1 cellular context compared by ENCODE assay signal in the genomic region with DNA sequence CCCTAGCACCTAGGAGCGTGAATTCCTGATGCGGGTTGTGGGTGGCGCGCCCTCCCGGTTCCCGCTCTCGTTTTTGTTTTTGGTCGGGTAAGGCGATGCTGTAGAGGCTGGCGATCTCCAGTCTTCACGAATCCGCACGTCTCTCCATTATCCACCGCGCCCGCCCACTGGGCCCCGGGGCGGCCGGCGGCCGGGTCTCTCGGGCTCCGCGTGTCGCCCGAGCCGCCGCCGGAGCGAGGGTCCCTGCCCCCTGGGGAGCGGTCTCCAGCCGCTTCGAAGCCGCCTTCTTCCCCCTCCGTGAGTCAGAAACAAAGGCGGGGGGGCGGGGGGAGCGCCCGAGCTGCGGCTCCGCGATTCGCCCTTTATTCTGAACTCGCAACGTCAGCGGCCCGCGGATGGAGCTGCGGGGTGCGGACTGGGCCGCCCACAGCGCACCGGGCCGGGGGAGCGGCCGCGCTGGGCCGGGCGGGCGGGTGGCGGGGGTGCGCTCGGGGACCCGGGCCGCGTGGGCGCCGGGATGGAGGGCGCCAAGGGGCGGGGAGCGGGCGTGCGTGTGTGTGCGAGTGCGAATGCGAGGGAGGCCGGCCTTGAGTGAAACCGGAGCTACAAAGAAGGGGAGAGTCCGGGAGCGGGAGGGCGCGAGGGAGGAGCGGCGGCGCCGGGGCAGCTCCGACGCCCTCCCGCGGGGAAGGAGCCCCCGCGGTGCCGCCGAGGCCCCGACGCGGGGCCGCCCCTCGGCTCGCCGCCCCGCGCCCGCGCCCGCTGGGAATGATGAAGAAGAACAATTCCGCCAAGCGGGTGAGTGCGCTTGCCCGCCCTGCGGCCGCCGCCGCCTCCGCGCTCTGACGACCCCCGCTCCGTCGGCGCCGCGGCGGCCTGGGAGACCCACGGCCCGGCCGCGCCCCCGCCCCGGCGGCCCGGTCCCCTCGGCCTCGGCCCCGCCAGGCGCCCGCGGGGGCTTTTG.
TF ChIP-seq lines count a peak whose summit lies in the region.

A gene with protein sequence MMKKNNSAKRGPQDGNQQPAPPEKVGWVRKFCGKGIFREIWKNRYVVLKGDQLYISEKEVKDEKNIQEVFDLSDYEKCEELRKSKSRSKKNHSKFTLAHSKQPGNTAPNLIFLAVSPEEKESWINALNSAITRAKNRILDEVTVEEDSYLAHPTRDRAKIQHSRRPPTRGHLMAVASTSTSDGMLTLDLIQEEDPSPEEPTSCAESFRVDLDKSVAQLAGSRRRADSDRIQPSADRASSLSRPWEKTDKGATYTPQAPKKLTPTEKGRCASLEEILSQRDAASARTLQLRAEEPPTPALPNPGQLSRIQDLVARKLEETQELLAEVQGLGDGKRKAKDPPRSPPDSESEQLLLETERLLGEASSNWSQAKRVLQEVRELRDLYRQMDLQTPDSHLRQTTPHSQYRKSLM (plus strand): TSS at position 427 of the 964 bp plus-strand sequence. CDS start 342 bp downstream, at position 769.

TF ChIP-seq in SK-N-SH, 30 proteins besides CTCF, POLR2A, EP300 and RAD21 (continued from another document):
- TF ChIP-seq, protein P1, sequence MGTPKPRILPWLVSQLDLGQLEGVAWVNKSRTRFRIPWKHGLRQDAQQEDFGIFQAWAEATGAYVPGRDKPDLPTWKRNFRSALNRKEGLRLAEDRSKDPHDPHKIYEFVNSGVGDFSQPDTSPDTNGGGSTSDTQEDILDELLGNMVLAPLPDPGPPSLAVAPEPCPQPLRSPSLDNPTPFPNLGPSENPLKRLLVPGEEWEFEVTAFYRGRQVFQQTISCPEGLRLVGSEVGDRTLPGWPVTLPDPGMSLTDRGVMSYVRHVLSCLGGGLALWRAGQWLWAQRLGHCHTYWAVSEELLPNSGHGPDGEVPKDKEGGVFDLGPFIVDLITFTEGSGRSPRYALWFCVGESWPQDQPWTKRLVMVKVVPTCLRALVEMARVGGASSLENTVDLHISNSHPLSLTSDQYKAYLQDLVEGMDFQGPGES (IDR thresholded peaks at IDR 0.05; ENCODE audit: low read depth, low read length) = no peak
- TF ChIP-seq YY1 (IDR thresholded peaks at IDR 0.05; ENCODE audit: low read depth) (no peak), NFIC (IDR thresholded peaks at IDR 0.05; ENCODE audit: borderline replicate concordance) (no peak), CHD2 (IDR thresholded peaks at IDR 0.05; ENCODE audit: low read length, partially characterized antibody) (no peak), TAF1 (IDR thresholded peaks at IDR 0.05; ENCODE audit: borderline replicate concordance, low read depth, low read length) (peak; percentile 53), RXRA (IDR thresholded peaks at IDR 0.05; ENCODE audit: borderline replicate concordance, low read depth) (no peak), TEAD4 (IDR thresholded peaks at IDR 0.05; ENCODE audit: borderline replicate concordance, insufficient read depth) (no peak), EZH2phosphoT487 (IDR thresholded peaks at IDR 0.05; ENCODE audit: borderline replicate concordance, low read depth) (no peak), ELF1 (IDR thresholded peaks at IDR 0.05) (no peak), FOXM1 (IDR thresholded peaks at IDR 0.05; ENCODE audit: low read depth) (no peak), GABPA (IDR thresholded peaks at IDR 0.05; ENCODE audit: low read depth) (no peak), GATA2 (CRISPR knock-in tag; IDR thresholded peaks at IDR 0.05) (no peak), FOXJ3 (CRISPR knock-in tag; IDR thresholded peaks at IDR 0.05) (no peak), MXI1 (IDR thresholded peaks at IDR 0.05; ENCODE audit: low read depth, low read length) (peak; percentile 41; the same call in 1 of the 2 replicates), MEF2A (IDR thresholded peaks at IDR 0.05; ENCODE audit: borderline replicate concordance, low read depth) (no peak), FOSL2 (IDR thresholded peaks at IDR 0.05; ENCODE audit: borderline replicate concordance, low read depth) (peak; percentile 69; the same call in 1 of the 2 replicates), SIN3A (IDR thresholded peaks at IDR 0.05; ENCODE audit: borderline replicate concordance, low read depth, low read length) (peak; percentile 41; the same call in 1 of the 2 replicates), RFX5 (IDR thresholded peaks at IDR 0.05; ENCODE audit: low read length) (no peak), RCOR1 (IDR thresholded peaks at IDR 0.05; ENCODE audit: low read length) (no peak), TCF12 (IDR thresholded peaks at IDR 0.05) (peak; percentile 11; the same call in 1 of the 2 replicates), POLR2AphosphoS5 (IDR thresholded peaks at IDR 0.05; ENCODE audit: low read depth, low read length) (no peak)
- TF ChIP-seq, protein P2, sequence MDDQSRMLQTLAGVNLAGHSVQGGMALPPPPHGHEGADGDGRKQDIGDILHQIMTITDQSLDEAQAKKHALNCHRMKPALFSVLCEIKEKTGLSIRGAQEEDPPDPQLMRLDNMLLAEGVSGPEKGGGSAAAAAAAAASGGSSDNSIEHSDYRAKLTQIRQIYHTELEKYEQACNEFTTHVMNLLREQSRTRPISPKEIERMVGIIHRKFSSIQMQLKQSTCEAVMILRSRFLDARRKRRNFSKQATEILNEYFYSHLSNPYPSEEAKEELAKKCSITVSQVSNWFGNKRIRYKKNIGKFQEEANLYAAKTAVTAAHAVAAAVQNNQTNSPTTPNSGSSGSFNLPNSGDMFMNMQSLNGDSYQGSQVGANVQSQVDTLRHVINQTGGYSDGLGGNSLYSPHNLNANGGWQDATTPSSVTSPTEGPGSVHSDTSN (IDR thresholded peaks at IDR 0.05) = 0 out of 2 replicates have a peak, but pooled peaks have one; percentile 15
- TF ChIP-seq, protein P3, sequence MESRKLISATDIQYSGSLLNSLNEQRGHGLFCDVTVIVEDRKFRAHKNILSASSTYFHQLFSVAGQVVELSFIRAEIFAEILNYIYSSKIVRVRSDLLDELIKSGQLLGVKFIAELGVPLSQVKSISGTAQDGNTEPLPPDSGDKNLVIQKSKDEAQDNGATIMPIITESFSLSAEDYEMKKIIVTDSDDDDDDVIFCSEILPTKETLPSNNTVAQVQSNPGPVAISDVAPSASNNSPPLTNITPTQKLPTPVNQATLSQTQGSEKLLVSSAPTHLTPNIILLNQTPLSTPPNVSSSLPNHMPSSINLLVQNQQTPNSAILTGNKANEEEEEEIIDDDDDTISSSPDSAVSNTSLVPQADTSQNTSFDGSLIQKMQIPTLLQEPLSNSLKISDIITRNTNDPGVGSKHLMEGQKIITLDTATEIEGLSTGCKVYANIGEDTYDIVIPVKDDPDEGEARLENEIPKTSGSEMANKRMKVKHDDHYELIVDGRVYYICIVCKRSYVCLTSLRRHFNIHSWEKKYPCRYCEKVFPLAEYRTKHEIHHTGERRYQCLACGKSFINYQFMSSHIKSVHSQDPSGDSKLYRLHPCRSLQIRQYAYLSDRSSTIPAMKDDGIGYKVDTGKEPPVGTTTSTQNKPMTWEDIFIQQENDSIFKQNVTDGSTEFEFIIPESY (IDR thresholded peaks at IDR 0.05; ENCODE audit: borderline replicate concordance, low read depth) = no peak
- TF ChIP-seq, protein P4, sequence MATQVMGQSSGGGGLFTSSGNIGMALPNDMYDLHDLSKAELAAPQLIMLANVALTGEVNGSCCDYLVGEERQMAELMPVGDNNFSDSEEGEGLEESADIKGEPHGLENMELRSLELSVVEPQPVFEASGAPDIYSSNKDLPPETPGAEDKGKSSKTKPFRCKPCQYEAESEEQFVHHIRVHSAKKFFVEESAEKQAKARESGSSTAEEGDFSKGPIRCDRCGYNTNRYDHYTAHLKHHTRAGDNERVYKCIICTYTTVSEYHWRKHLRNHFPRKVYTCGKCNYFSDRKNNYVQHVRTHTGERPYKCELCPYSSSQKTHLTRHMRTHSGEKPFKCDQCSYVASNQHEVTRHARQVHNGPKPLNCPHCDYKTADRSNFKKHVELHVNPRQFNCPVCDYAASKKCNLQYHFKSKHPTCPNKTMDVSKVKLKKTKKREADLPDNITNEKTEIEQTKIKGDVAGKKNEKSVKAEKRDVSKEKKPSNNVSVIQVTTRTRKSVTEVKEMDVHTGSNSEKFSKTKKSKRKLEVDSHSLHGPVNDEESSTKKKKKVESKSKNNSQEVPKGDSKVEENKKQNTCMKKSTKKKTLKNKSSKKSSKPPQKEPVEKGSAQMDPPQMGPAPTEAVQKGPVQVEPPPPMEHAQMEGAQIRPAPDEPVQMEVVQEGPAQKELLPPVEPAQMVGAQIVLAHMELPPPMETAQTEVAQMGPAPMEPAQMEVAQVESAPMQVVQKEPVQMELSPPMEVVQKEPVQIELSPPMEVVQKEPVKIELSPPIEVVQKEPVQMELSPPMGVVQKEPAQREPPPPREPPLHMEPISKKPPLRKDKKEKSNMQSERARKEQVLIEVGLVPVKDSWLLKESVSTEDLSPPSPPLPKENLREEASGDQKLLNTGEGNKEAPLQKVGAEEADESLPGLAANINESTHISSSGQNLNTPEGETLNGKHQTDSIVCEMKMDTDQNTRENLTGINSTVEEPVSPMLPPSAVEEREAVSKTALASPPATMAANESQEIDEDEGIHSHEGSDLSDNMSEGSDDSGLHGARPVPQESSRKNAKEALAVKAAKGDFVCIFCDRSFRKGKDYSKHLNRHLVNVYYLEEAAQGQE (IDR thresholded peaks at IDR 0.05; ENCODE audit: low read depth, low read length) = no peak
- TF ChIP-seq, protein P5, sequence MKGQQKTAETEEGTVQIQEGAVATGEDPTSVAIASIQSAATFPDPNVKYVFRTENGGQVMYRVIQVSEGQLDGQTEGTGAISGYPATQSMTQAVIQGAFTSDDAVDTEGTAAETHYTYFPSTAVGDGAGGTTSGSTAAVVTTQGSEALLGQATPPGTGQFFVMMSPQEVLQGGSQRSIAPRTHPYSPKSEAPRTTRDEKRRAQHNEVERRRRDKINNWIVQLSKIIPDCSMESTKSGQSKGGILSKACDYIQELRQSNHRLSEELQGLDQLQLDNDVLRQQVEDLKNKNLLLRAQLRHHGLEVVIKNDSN (IDR thresholded peaks at IDR 0.05; ENCODE audit: borderline replicate concordance, low read depth) = no peak
